8 cellular contexts compared by ENCODE assay signal in the genomic region with DNA sequence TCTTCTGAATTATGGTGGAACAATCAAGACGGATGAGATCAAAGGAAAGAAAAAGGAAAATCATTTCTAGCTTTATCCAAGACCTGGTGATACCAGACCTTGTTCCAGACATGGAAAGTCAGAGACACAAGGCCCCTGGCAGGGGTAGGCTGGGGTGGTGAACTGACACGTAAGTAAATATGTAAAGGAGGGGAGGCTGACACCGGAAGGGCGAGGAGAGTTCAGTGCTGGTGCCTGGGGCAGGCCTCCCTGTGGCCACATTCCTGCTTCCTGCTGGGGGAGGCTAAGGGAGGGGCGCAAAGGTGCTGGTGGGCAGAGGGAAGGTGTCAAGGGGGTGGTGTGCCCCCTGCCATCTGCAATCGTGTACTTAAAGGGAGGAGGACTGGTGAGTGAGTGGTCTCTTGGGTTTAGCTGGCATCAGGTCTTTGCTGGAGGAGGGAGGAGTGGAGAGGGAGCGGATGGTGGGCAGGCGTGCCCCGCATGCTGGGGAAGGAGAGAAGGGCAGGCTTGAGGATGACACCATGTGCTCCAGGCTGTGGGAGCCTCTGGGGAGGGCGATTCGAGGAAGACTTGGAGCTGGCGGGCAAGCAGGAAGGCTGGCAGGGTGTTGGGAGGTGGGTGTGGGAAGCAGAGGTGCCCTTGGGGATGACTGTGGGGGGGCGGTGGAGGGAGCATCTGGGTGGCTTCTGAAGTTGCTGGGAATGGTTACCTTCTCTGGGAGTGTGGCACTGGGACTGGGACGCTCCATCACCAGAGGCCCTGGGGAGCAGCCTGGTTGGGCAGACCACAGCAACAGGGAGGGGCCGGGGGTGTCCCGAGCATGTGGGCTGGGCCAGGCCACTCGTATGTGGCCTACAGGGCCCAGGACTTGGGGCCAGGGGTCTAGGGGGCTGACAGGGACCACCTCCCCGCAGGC. TPM values are rescaled to one million over a fixed set of nuclear protein-coding genes. Genes with fewer than 3 reads are reported as not detected.
A peak's percentile ranks its signal among the peaks of the same experiment; 100 is the strongest.
DNase-seq lines count a peak whose midpoint lies in the region; ATAC-seq and TF ChIP-seq lines count a peak whose summit lies in the region.

No MANE protein-coding gene starts in this region.

- H3K9ac ChIP-seq in liver (ENCODE audit: low read depth in 1 of 2, low read length in 2 of 2) (no peak overlapping the region), stomach smooth muscle (ENCODE audit: low read length in 2 of 2) (peak overlapping the region; percentile 7 to 8)

- BruUV-seq in Caco-2 (replicated peaks; lab: Mats Ljungman, UMichigan), result no TSS peak

- POLR2A ChIA-PET in Caco-2 (lab: Charles Lee), result no interaction called here

- peak overlapping the region; percentile 97 for H3K27ac Mint-ChIP-seq in Caco-2 (ENCODE audit: unreplicated experiment)

- H3K27me3 ChIP-seq in Caco-2 (replicated peaks; ENCODE audit: control insufficient read depth, insufficient read depth, low read length), result no peaks in the 10 kb centered on the region
- H3K27me3 ChIP-seq in liver (ENCODE audit: control insufficient read depth in 4 of 4, insufficient read depth in 4 of 4, low read length in 3 of 4), result no peaks in the 10 kb centered on the region
- H3K27me3 ChIP-seq in stomach smooth muscle (ENCODE audit: control insufficient read depth in 1 of 2, insufficient read depth in 2 of 2, low read length in 2 of 2), result no peaks in the 10 kb centered on the region

- no peaks in the 10 kb centered on the region for H3K9me3 ChIP-seq in Caco-2
- H3K9me3 ChIP-seq in liver (ENCODE audit: control insufficient read depth in 4 of 4, low read length in 3 of 4), result no peaks in the 10 kb centered on the region
- H3K9me3 ChIP-seq in stomach smooth muscle (ENCODE audit: control insufficient read depth in 2 of 2, low read length in 2 of 2), result no peaks in the 10 kb centered on the region

- CTCF ChIA-PET in Caco-2 (lab: Charles Lee), result no interaction called here

- ATAC-seq in GM21515 (IDR thresholded peaks at IDR 0.05; ENCODE audit: unreplicated experiment), result peak; percentile 65

- peak; percentile 26 to 69 for DNase-seq in Caco-2
- DNase-seq in NCI-H526 treated with DMSO at 0.1 percent for 48 hours (lab: John Stamatoyannopoulos, UW), result peak; percentile 44
- no peak for DNase-seq in NCI-H2227 treated with DMSO at 0.1 percent for 48 hours (lab: John Stamatoyannopoulos, UW)
- DNase-seq in NCI-H748 (lab: John Stamatoyannopoulos, UW; ENCODE audit: unreplicated experiment), result no peak

- intact Hi-C loops in Caco-2 (cut with micrococcal nuclease; ENCODE audit: unreplicated experiment), result no loop called here

- no peak for TF ChIP-seq CTCF in Caco-2 (IDR thresholded peaks at IDR 0.05; ENCODE audit: insufficient read depth in 1 of 2, low read depth in 1 of 2, low read length in 1 of 2, severe bottlenecking in 1 of 2, unreplicated experiment in 1 of 2)
- no peak for TF ChIP-seq CTCF in liver (IDR thresholded peaks at IDR 0.05; ENCODE audit: low read depth, low read length, missing input control)

- no peaks in the 10 kb centered on the region for H3K27me3 Mint-ChIP-seq in Caco-2 (ENCODE audit: insufficient read depth, unreplicated experiment)

- peaks cover 55% of the 10 kb centered on the region for H3K4me1 ChIP-seq in Caco-2
- H3K4me1 ChIP-seq in liver (ENCODE audit: control insufficient read depth in 4 of 4, insufficient read depth in 4 of 4, low read length in 3 of 4), result peaks cover 0 to 5% (median 1%) of the 10 kb centered on the region in 4 donors
- peaks cover 31% of the 10 kb centered on the region for H3K4me1 ChIP-seq in stomach smooth muscle (ENCODE audit: control insufficient read depth, insufficient read depth, low read length)

- WGBS in liver, result 65% methylated on average over 18 of the region's 18 CpGs

- no peak for TF ChIP-seq RAD21 in liver (IDR thresholded peaks at IDR 0.05)

- peak overlapping the region; percentile 36 for H3K4me3 Mint-ChIP-seq in Caco-2 (ENCODE audit: unreplicated experiment)

- peaks cover 17% of the 10 kb centered on the region for H3K36me3 Mint-ChIP-seq in Caco-2 (ENCODE audit: insufficient read depth, unreplicated experiment)

- no peaks in the 10 kb centered on the region for H3K9me3 Mint-ChIP-seq in Caco-2 (ENCODE audit: unreplicated experiment)

- H3K36me3 ChIP-seq in Caco-2 (ENCODE audit: control insufficient read depth, insufficient read depth, low read length), result no peaks in the 10 kb centered on the region
- no peaks in the 10 kb centered on the region for H3K36me3 ChIP-seq in liver (ENCODE audit: control insufficient read depth in 4 of 4, insufficient read depth in 3 of 4, low read depth in 1 of 4, low read length in 3 of 4)
- no peaks in the 10 kb centered on the region for H3K36me3 ChIP-seq in stomach smooth muscle (ENCODE audit: control insufficient read depth in 2 of 2, insufficient read depth in 2 of 2, low read length in 2 of 2)

- peak overlapping the region; percentile 78 for H3K27ac ChIP-seq in angular gyrus (ENCODE audit: low read depth, low read length)
- H3K27ac ChIP-seq in liver (ENCODE audit: low read depth in 1 of 2, low read length in 2 of 2), result peak overlapping the region; percentile 52 to 83
- H3K27ac ChIP-seq in stomach smooth muscle (ENCODE audit: low read length), result peak overlapping the region; percentile 62

- H3K4me3 ChIP-seq in Caco-2 (ENCODE audit: low read depth, low read length), result no peak overlapping the region
- H3K4me3 ChIP-seq in liver (ENCODE audit: low read depth in 1 of 3, low read length in 3 of 3), result no peak overlapping the region
- peak overlapping the region in 1 of 2 donors; percentile 15 for H3K4me3 ChIP-seq in stomach smooth muscle (ENCODE audit: low read length in 2 of 2)

- peaks cover 39% of the 10 kb centered on the region for H3K4me1 Mint-ChIP-seq in Caco-2 (ENCODE audit: low read depth, unreplicated experiment)

TF ChIP-seq in liver, 16 proteins besides CTCF, POLR2A, EP300 and RAD21:
- TF ChIP-seq RXRA (IDR thresholded peaks at IDR 0.05) (peak in 1 of 2 donors; percentile 8), EGR1 (IDR thresholded peaks at IDR 0.05; ENCODE audit: low read depth in 2 of 2) (no peak)

RNA-seq across cellular contexts. Expression of gene AFAP1, which starts 30.6 kb away (rescaled TPM):
- total RNA-seq in Caco-2 (2022), result 27.3 and 27.6 TPM in 2 replicates
- total RNA-seq in liver, result 1 to 10 TPM; 2.1 to 3.2 TPM
- polyA plus RNA-seq in liver, result 1 to 10 TPM in 1 of 2 donors, under 1 TPM in 1; 0.40 to 1.0 TPM

Comparison
In these comparisons a context has a peak if more than half of its experiments do, and no peak if none do; other contexts are left out.
1. DNase-seq: peak in Caco-2 (2 of 2) and NCI-H526 treated with DMSO at 0.1 percent for 48 hours (single experiment); none in NCI-H2227 treated with DMSO at 0.1 percent for 48 hours (single experiment) and NCI-H748 (single experiment).
2. H3K9ac ChIP-seq: peak in stomach smooth muscle (2 of 2); none in liver (0 of 2).
3. Peak in every context shown above with its lines, with median percentiles within 50 percentile points of each other: H3K27ac ChIP-seq.